Comparison of ENCODE assay signal across 27 cellular contexts in the genomic region with DNA sequence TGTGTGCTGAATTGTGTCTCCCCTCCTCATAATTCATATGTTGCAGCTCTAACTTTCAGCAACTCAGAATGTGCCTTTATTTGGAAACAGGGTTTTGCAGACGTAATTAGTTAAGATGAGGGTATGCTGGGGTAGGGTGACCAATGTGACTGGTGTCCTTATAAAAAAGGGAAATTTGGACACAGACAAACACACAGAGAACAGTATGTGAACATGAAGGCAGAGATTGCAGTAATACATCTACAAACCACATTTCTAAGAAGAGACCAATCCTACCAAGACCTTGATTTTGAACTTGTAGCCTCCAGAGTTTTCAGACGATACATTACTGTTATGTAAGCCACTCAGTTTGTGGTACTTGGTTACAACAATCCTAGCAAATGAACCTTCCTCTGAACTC.
"Had no signal": no experiment of that assay in that cellular context is flagged by ENCODE, and none has a peak within 500 bp of the region (broad histone marks: within the 10 kb centered on the region; RNA-seq: fewer than 3 reads in every experiment).

No MANE protein-coding gene starts in this region.

- H3K27ac Mint-ChIP-seq: dendritic cell treated with granulocyte-macrophage colony-stimulating factor and Interleukin-4, amounts not matched to agents 40 ng/mL and 50 ng/mL, for 4 days; effector memory CD8-positive, alpha-beta T cell; endodermal cell had no signal

- H3K27ac ChIP-seq: colonic mucosa, coronary artery, epithelial cell of prostate, esophagus muscularis mucosa, esophagus squamous epithelium, foreskin keratinocyte, gastrocnemius medialis, gastroesophageal sphincter, heart left ventricle, heart right ventricle had no signal

- ATAC-seq: effector memory CD8-positive, alpha-beta T cell; esophagus mucosa; foreskin keratinocyte; gastrocnemius medialis; gastroesophageal sphincter; heart left ventricle; heart right ventricle had no signal

- H3K27me3 ChIP-seq: colonic mucosa, dorsolateral prefrontal cortex, esophagus muscularis mucosa, esophagus squamous epithelium, gastrocnemius medialis, gastroesophageal sphincter had no signal

- H3K4me3 ChIP-seq: colonic mucosa, coronary artery, dorsolateral prefrontal cortex, esophagus muscularis mucosa, esophagus squamous epithelium, gastrocnemius medialis, gastroesophageal sphincter, heart left ventricle, heart right ventricle had no signal

- H3K36me3 ChIP-seq: colonic mucosa, esophagus muscularis mucosa, esophagus squamous epithelium, gastrocnemius medialis, gastroesophageal sphincter, heart left ventricle, heart right ventricle had no signal

- H3K27me3 Mint-ChIP-seq: effector memory CD8-positive, alpha-beta T cell had no signal

- H3K4me1 ChIP-seq: colonic mucosa, esophagus squamous epithelium, foreskin keratinocyte, gastrocnemius medialis, heart left ventricle, heart right ventricle had no signal

- H3K9me3 Mint-ChIP-seq: dendritic cell treated with granulocyte-macrophage colony-stimulating factor and Interleukin-4, amounts not matched to agents 40 ng/mL and 50 ng/mL, for 4 days; endodermal cell had no signal

- H3K4me3 Mint-ChIP-seq: dendritic cell treated with granulocyte-macrophage colony-stimulating factor and Interleukin-4, amounts not matched to agents 40 ng/mL and 50 ng/mL, for 4 days; effector memory CD8-positive, alpha-beta T cell; endodermal cell had no signal

- FAIRE-seq: colon, endothelial cell of umbilical vein, frontal cortex had no signal

- DNase-seq: colonic mucosa; cortex of kidney; dermis blood vessel endothelial cell; dorsolateral prefrontal cortex; effector CD4-positive, alpha-beta T cell; effector CD8-positive, alpha-beta T cell; effector memory CD4-positive, alpha-beta T cell; effector memory CD8-positive, alpha-beta T cell; endodermal cell; erythroblast; esophagus squamous epithelium; foreskin fibroblast; foreskin keratinocyte; foreskin melanocyte; gastrocnemius medialis; glutamatergic neuron; heart left ventricle; heart right ventricle had no signal

- H3K9me3 ChIP-seq: colonic mucosa, esophagus muscularis mucosa, esophagus squamous epithelium, gastrocnemius medialis, gastroesophageal sphincter had no signal
